Comparison of ENCODE assay signal across 1 cellular context in the genomic region with DNA sequence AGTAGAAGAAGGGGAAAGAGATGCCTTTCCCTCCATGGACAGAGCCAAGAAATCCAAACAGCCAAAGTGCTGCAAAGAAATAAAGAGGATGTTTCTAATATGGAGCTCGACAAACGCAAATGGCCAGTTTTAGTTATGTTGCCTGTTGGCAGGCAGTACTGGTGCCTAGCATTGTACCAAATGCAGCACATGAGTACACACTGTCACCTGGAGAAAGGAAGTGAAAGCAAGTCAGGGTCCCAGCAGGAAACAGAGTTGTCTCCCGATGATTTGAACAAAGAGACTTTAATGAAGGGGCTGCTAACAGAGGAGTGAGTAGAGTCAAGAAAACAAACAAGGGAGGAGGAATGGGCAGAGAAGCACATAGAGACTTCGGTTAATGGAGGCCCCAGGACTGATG.
TF ChIP-seq lines count a peak whose summit lies in the region.

No MANE protein-coding gene starts in this region.

TF ChIP-seq in GM12891, 5 proteins besides CTCF, POLR2A, EP300 and RAD21:
- no peak for TF ChIP-seq POU2F2 (IDR thresholded peaks at IDR 0.05; ENCODE audit: low read depth, low read length)
- TF ChIP-seq SPI1 (IDR thresholded peaks at IDR 0.05; ENCODE audit: low read depth, low read length): 0 out of 2 replicates have a peak, but pooled peaks have one; percentile 12
